1 cellular context compared by ENCODE assay signal in the genomic region with DNA sequence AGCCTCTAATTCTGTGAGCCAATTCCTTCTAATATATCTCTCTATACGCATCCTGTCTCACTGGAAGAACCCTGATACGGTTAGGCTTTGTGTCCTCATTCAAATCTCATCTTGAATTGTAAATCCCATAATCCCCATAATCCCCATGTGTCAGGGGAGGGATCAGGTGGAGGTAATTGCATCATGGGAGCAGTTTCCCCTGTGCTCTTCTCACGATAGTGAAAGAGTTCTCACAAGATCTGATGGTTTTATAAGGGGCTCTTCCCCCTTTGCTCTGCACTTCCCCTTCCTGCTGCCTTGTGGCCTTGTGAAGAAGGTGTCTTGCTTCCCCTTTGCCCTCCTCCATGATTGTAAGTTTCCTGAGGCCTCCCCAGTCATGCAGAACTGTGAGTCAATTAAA.
TF ChIP-seq lines count a peak whose summit lies in the region.

No MANE protein-coding gene starts in this region.

TF ChIP-seq in K562, 482 proteins besides CTCF, POLR2A, EP300 and RAD21 (continued from another document and continues in another):
- TF ChIP-seq, protein P1, sequence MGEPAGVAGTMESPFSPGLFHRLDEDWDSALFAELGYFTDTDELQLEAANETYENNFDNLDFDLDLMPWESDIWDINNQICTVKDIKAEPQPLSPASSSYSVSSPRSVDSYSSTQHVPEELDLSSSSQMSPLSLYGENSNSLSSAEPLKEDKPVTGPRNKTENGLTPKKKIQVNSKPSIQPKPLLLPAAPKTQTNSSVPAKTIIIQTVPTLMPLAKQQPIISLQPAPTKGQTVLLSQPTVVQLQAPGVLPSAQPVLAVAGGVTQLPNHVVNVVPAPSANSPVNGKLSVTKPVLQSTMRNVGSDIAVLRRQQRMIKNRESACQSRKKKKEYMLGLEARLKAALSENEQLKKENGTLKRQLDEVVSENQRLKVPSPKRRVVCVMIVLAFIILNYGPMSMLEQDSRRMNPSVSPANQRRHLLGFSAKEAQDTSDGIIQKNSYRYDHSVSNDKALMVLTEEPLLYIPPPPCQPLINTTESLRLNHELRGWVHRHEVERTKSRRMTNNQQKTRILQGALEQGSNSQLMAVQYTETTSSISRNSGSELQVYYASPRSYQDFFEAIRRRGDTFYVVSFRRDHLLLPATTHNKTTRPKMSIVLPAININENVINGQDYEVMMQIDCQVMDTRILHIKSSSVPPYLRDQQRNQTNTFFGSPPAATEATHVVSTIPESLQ (CRISPR knock-in tag; IDR thresholded peaks at IDR 0.05), result no peak
- peak; percentile 70; the same call in 1 of the 2 replicates for TF ChIP-seq ZNF766 (CRISPR knock-in tag; conservative IDR thresholded peaks at IDR 0.05)
- no peak for TF ChIP-seq CHCHD3 (CRISPR knock-in tag; IDR thresholded peaks at IDR 0.05)
- no peak for TF ChIP-seq TFAM (CRISPR knock-in tag; conservative IDR thresholded peaks at IDR 0.05)
- no peak for TF ChIP-seq ZSCAN32 (CRISPR knock-in tag; IDR thresholded peaks at IDR 0.05)
- no peak for TF ChIP-seq U2AF1 (optimal IDR thresholded peaks at IDR 0.05; ENCODE audit: low read depth, low read length)
- TF ChIP-seq MEIS2 (IDR thresholded peaks at IDR 0.05; ENCODE audit: partially characterized antibody), result peak; percentile 8
- TF ChIP-seq FOXO4 (CRISPR knock-in tag; IDR thresholded peaks at IDR 0.05), result no peak
- no peak for TF ChIP-seq TCFL5 (CRISPR knock-in tag; conservative IDR thresholded peaks at IDR 0.05)
- no peak for TF ChIP-seq ZNF644 (tag; IDR thresholded peaks at IDR 0.05; ENCODE audit: low read depth)
- no peak for TF ChIP-seq TOE1 (IDR thresholded peaks at IDR 0.05; ENCODE audit: borderline replicate concordance)
- no peak for TF ChIP-seq TOE1 (CRISPR knock-in tag; IDR thresholded peaks at IDR 0.05; ENCODE audit: borderline replicate concordance, low read depth)
- no peak for TF ChIP-seq ZNF232 (CRISPR knock-in tag; IDR thresholded peaks at IDR 0.05)
- TF ChIP-seq, protein P2, sequence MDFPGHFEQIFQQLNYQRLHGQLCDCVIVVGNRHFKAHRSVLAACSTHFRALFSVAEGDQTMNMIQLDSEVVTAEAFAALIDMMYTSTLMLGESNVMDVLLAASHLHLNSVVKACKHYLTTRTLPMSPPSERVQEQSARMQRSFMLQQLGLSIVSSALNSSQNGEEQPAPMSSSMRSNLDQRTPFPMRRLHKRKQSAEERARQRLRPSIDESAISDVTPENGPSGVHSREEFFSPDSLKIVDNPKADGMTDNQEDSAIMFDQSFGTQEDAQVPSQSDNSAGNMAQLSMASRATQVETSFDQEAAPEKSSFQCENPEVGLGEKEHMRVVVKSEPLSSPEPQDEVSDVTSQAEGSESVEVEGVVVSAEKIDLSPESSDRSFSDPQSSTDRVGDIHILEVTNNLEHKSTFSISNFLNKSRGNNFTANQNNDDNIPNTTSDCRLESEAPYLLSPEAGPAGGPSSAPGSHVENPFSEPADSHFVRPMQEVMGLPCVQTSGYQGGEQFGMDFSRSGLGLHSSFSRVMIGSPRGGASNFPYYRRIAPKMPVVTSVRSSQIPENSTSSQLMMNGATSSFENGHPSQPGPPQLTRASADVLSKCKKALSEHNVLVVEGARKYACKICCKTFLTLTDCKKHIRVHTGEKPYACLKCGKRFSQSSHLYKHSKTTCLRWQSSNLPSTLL (IDR thresholded peaks at IDR 0.05), result no peak
- no peak for TF ChIP-seq MIER1 (IDR thresholded peaks at IDR 0.05; ENCODE audit: low read depth)
- TF ChIP-seq XRCC3 (IDR thresholded peaks at IDR 0.05), result no peak
- TF ChIP-seq TRIM24 (IDR thresholded peaks at IDR 0.05), result 0 out of 4 replicates have a peak, but pooled peaks of 1 of the 2 experiments have one; percentile 37
- TF ChIP-seq PHTF2 (CRISPR knock-in tag; IDR thresholded peaks at IDR 0.05), result no peak
- TF ChIP-seq MYC (IDR thresholded peaks at IDR 0.05; ENCODE audit: low read depth, low read length), result no peak; the same call in 1 of the 2 replicates
- no peak for TF ChIP-seq MYC (CRISPR knock-in tag; IDR thresholded peaks at IDR 0.05; ENCODE audit: borderline replicate concordance, low read depth)
- no peak for TF ChIP-seq NRF1 (conservative IDR thresholded peaks at IDR 0.05 in 1 of 2, IDR thresholded peaks at IDR 0.05 in 1 of 2)
- TF ChIP-seq ZFP1 (CRISPR knock-in tag; IDR thresholded peaks at IDR 0.05), result no peak
- TF ChIP-seq, protein P3, sequence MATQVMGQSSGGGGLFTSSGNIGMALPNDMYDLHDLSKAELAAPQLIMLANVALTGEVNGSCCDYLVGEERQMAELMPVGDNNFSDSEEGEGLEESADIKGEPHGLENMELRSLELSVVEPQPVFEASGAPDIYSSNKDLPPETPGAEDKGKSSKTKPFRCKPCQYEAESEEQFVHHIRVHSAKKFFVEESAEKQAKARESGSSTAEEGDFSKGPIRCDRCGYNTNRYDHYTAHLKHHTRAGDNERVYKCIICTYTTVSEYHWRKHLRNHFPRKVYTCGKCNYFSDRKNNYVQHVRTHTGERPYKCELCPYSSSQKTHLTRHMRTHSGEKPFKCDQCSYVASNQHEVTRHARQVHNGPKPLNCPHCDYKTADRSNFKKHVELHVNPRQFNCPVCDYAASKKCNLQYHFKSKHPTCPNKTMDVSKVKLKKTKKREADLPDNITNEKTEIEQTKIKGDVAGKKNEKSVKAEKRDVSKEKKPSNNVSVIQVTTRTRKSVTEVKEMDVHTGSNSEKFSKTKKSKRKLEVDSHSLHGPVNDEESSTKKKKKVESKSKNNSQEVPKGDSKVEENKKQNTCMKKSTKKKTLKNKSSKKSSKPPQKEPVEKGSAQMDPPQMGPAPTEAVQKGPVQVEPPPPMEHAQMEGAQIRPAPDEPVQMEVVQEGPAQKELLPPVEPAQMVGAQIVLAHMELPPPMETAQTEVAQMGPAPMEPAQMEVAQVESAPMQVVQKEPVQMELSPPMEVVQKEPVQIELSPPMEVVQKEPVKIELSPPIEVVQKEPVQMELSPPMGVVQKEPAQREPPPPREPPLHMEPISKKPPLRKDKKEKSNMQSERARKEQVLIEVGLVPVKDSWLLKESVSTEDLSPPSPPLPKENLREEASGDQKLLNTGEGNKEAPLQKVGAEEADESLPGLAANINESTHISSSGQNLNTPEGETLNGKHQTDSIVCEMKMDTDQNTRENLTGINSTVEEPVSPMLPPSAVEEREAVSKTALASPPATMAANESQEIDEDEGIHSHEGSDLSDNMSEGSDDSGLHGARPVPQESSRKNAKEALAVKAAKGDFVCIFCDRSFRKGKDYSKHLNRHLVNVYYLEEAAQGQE (CRISPR knock-in tag; IDR thresholded peaks at IDR 0.05; ENCODE audit: low read depth), result no peak
- no peak for TF ChIP-seq TAF1 (IDR thresholded peaks at IDR 0.05; ENCODE audit: control insufficient read depth, extremely low read depth, insufficient read depth, low read length, severe bottlenecking)
- TF ChIP-seq CTBP1 (IDR thresholded peaks at IDR 0.05; ENCODE audit: borderline replicate concordance), result no peak; the same call in 1 of the 2 replicates
- peak; percentile 63 for TF ChIP-seq ATF3 (IDR thresholded peaks at IDR 0.05)
- no peak for TF ChIP-seq ATF3 (CRISPR knock-in tag; conservative IDR thresholded peaks at IDR 0.05)
- TF ChIP-seq FIP1L1 (IDR thresholded peaks at IDR 0.05; ENCODE audit: low read depth, low read length, poor library complexity, severe bottlenecking), result no peak
- TF ChIP-seq, protein P4, sequence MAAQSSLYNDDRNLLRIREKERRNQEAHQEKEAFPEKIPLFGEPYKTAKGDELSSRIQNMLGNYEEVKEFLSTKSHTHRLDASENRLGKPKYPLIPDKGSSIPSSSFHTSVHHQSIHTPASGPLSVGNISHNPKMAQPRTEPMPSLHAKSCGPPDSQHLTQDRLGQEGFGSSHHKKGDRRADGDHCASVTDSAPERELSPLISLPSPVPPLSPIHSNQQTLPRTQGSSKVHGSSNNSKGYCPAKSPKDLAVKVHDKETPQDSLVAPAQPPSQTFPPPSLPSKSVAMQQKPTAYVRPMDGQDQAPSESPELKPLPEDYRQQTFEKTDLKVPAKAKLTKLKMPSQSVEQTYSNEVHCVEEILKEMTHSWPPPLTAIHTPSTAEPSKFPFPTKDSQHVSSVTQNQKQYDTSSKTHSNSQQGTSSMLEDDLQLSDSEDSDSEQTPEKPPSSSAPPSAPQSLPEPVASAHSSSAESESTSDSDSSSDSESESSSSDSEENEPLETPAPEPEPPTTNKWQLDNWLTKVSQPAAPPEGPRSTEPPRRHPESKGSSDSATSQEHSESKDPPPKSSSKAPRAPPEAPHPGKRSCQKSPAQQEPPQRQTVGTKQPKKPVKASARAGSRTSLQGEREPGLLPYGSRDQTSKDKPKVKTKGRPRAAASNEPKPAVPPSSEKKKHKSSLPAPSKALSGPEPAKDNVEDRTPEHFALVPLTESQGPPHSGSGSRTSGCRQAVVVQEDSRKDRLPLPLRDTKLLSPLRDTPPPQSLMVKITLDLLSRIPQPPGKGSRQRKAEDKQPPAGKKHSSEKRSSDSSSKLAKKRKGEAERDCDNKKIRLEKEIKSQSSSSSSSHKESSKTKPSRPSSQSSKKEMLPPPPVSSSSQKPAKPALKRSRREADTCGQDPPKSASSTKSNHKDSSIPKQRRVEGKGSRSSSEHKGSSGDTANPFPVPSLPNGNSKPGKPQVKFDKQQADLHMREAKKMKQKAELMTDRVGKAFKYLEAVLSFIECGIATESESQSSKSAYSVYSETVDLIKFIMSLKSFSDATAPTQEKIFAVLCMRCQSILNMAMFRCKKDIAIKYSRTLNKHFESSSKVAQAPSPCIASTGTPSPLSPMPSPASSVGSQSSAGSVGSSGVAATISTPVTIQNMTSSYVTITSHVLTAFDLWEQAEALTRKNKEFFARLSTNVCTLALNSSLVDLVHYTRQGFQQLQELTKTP (IDR thresholded peaks at IDR 0.05; ENCODE audit: low read depth in 1 of 2, partially characterized antibody in 2 of 2), result no peak
- 0 out of 2 replicates have a peak, but pooled peaks have one; percentile 9 for TF ChIP-seq CBFA2T2 (conservative IDR thresholded peaks at IDR 0.05)
- TF ChIP-seq BRD4 (IDR thresholded peaks at IDR 0.05), result no peak
- no peak for TF ChIP-seq MAFG (tag; conservative IDR thresholded peaks at IDR 0.05)
- no peak for TF ChIP-seq GTF3C2 (IDR thresholded peaks at IDR 0.05; ENCODE audit: borderline replicate concordance, extremely low read depth, insufficient read length)
- TF ChIP-seq CEBPG (CRISPR knock-in tag; IDR thresholded peaks at IDR 0.05), result peak; percentile 63; the same call in 1 of the 2 replicates
- peak in 1 of 2 experiments; percentile 49; a peak in 1 of 4 replicates for TF ChIP-seq CEBPG (tag; conservative IDR thresholded peaks at IDR 0.05 in 1 of 2, IDR thresholded peaks at IDR 0.05 in 1 of 2)
- TF ChIP-seq TAL1 (IDR thresholded peaks at IDR 0.05), result 0 out of 2 replicates have a peak, but pooled peaks have one; percentile 9
- no peak for TF ChIP-seq KHSRP (IDR thresholded peaks at IDR 0.05)
- no peak for TF ChIP-seq NFATC3 (IDR thresholded peaks at IDR 0.05)
- 0 out of 4 replicates have a peak, but pooled peaks of 1 of the 2 experiments have one; percentile 21 for TF ChIP-seq RCOR1 (IDR thresholded peaks at IDR 0.05; ENCODE audit: borderline replicate concordance in 1 of 2, low read depth in 2 of 2, low read length in 2 of 2)
- TF ChIP-seq JUND (IDR thresholded peaks at IDR 0.05; ENCODE audit: borderline replicate concordance, low read depth, low read length), result no peak
- TF ChIP-seq JUND (tag; IDR thresholded peaks at IDR 0.05; ENCODE audit: borderline replicate concordance, low read depth, low read length), result no peak; the same call in 2 of the 3 replicates
- no peak for TF ChIP-seq YBX1 (IDR thresholded peaks at IDR 0.05)
- TF ChIP-seq EZH2 (IDR thresholded peaks at IDR 0.05; ENCODE audit: borderline replicate concordance, low read depth, low read length), result no peak
- no peak for TF ChIP-seq HDAC2 (IDR thresholded peaks at IDR 0.05)
- TF ChIP-seq, protein P5, sequence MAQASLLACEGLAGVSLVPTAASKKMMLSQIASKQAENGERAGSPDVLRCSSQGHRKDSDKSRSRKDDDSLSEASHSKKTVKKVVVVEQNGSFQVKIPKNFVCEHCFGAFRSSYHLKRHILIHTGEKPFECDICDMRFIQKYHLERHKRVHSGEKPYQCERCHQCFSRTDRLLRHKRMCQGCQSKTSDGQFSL (CRISPR knock-in tag; IDR thresholded peaks at IDR 0.05), result 0 out of 2 replicates have a peak, but pooled peaks have one; percentile 16
- TF ChIP-seq, protein P5 (tag; IDR thresholded peaks at IDR 0.05), result no peak
- TF ChIP-seq CBFA2T3 (IDR thresholded peaks at IDR 0.05), result 0 out of 2 replicates have a peak, but pooled peaks have one; percentile 30
- TF ChIP-seq MCM2 (IDR thresholded peaks at IDR 0.05; ENCODE audit: low read depth), result no peak
